ENCODE assay signal across 9 cellular contexts in genomic region chr9:93064392-93065124, GRCh38. TPM values are rescaled to one million over a fixed set of nuclear protein-coding genes. Genes with fewer than 3 reads are reported as not detected.
DNase-seq lines count a peak whose midpoint lies in the region; ATAC-seq and TF ChIP-seq lines count a peak whose summit lies in the region.
"Had no signal": no experiment of that assay in that cellular context is flagged by ENCODE, and none has a peak within 500 bp of the region (broad histone marks: within the 10 kb centered on the region; RNA-seq: fewer than 3 reads in every experiment).

No MANE protein-coding gene starts in this region.

- ATAC-seq in HG03196 (IDR thresholded peaks at IDR 0.05; ENCODE audit: unreplicated experiment): peak; percentile 81

- H3K9me3 ChIP-seq in neutrophil: no peaks in the 10 kb centered on the region
- no peaks in the 10 kb centered on the region for H3K9me3 ChIP-seq in hepatocyte (ENCODE audit: low read depth)
- H3K9me3 ChIP-seq: A549 had no signal

- H3K4me3 ChIP-seq in neutrophil (ENCODE audit: low read depth in 1 of 2, low read length in 1 of 2): peak overlapping the region; percentile 3 to 43
- no peak overlapping the region for H3K4me3 ChIP-seq in hepatocyte
- H3K4me3 ChIP-seq: A549 had no signal

- peak overlapping the region; percentile 93 for H3K27ac ChIP-seq in neutrophil
- no peak overlapping the region for H3K27ac ChIP-seq in hepatocyte
- H3K27ac ChIP-seq: A549 had no signal

- H2AFZ ChIP-seq in hepatocyte: no peak overlapping the region

- no peaks in the 10 kb centered on the region for H4K20me1 ChIP-seq in hepatocyte (ENCODE audit: insufficient read depth, poor library complexity, severe bottlenecking)

- DNase-seq in DMS53 (lab: John Stamatoyannopoulos, UW) (peak; percentile 38), DMS53 treated with DMSO at 0.1 percent for 48 hours (lab: John Stamatoyannopoulos, UW; ENCODE audit: unreplicated experiment) (no peak), SIG-M5 treated with dmso at 0.1 percent for 504 hours (lab: John Stamatoyannopoulos, UW; ENCODE audit: unreplicated experiment) (peak; percentile 87), activated gamma-delta T cell treated with Interleukin-2 at 50 U/mL for 16 hours (peak; percentile 92), hepatocyte (ENCODE audit: low spot score) (no peak), DMS79 treated with DMSO at 0.1 percent for 48 hours (lab: John Stamatoyannopoulos, UW) (no peak)

- peaks cover 5% of the 10 kb centered on the region for H3K36me3 ChIP-seq in neutrophil
- H3K36me3 ChIP-seq in hepatocyte (replicated peaks; ENCODE audit: insufficient read depth, low read depth): no peaks in the 10 kb centered on the region

- peak; percentile 28 for TF ChIP-seq CTCF in neutrophil (IDR thresholded peaks at IDR 0.05)
- TF ChIP-seq CTCF in hepatocyte (IDR thresholded peaks at IDR 0.05; ENCODE audit: poor library complexity): no peak

- WGBS in hepatocyte (ENCODE audit: low lambda C conversion rate, missing lambda C conversion rate): 89% methylated on average over 12 of the region's 12 CpGs

- no peaks in the 10 kb centered on the region for H3K9me2 ChIP-seq in hepatocyte (replicated peaks; ENCODE audit: insufficient read depth)

- H3K4me1 ChIP-seq in neutrophil (ENCODE audit: control insufficient read depth in 1 of 2, insufficient read depth in 1 of 2, low read depth in 1 of 2, low read length in 1 of 2): peaks cover 75 to 77% of the 10 kb centered on the region in 2 experiments
- H3K4me1 ChIP-seq in hepatocyte (ENCODE audit: insufficient read depth): peaks cover 20% of the 10 kb centered on the region

- H3K4me2 ChIP-seq in hepatocyte: no peak overlapping the region
- H3K4me2 ChIP-seq: A549 had no signal

- no peaks in the 10 kb centered on the region for H3K79me2 ChIP-seq in hepatocyte

- no peaks in the 10 kb centered on the region for H3K27me3 ChIP-seq in neutrophil
- H3K27me3 ChIP-seq in hepatocyte: no peaks in the 10 kb centered on the region

RNA-seq across cellular contexts. Expression of gene SUSD3, which starts 6.1 kb away (rescaled TPM):
- 11.4 and 14.3 TPM in 2 replicates for total RNA-seq in hepatocyte
- polyA plus RNA-seq in hepatocyte: 13.5 and 17.3 TPM in 2 replicates

RNA-seq across cellular contexts. Expression of gene CARD19, which starts 31.5 kb away (rescaled TPM):
- 45.3 and 51.3 TPM in 2 replicates for total RNA-seq in hepatocyte
- polyA plus RNA-seq in hepatocyte: 67.5 and 72.1 TPM in 2 replicates

Comparison
In these comparisons a context has a peak if more than half of its experiments do, and no peak if none do; other contexts are left out.
1. DNase-seq: peak in DMS53 (single experiment), SIG-M5 treated with dmso at 0.1 percent for 504 hours (single experiment) and activated gamma-delta T cell treated with Interleukin-2 at 50 U/mL for 16 hours (single experiment); none in DMS53 treated with DMSO at 0.1 percent for 48 hours (single experiment), hepatocyte (single experiment) and DMS79 treated with DMSO at 0.1 percent for 48 hours (single experiment).